Comparison of ENCODE assay signal across 8 cellular contexts in genomic region chr2:10811552-10811951, GRCh38. TPM values are rescaled to one million over a fixed set of nuclear protein-coding genes. Genes with fewer than 3 reads are reported as not detected.
DNase-seq lines count a peak whose midpoint lies in the region; ATAC-seq, FAIRE-seq and TF ChIP-seq lines count a peak whose summit lies in the region.

No MANE protein-coding gene starts in this region.

- H4K8ac ChIP-seq in mesenchymal stem cell (ENCODE audit: low read length): peak overlapping the region; percentile 23

- peaks cover 1% of the 10 kb centered on the region for H3K79me1 ChIP-seq in mesenchymal stem cell (replicated peaks; ENCODE audit: low read length, poor library complexity, severe bottlenecking)

- H3K4me1 ChIP-seq in left ventricle myocardium inferior: peaks cover 76% of the 10 kb centered on the region
- H3K4me1 ChIP-seq in GM12878 (ENCODE audit: control insufficient read depth, insufficient read depth, low read length): peaks cover 3% of the 10 kb centered on the region
- H3K4me1 ChIP-seq in mesenchymal stem cell (ENCODE audit: control insufficient read depth, insufficient read depth, low read depth, low read length): peaks cover 15% of the 10 kb centered on the region
- no peaks in the 10 kb centered on the region for H3K4me1 ChIP-seq in uterus

- POLR2A ChIA-PET in GM12878 (lab: Charles Lee): interaction anchor here (0.5 to 1.8 kb wide), 4 partner anchors 20 to 123 kb away, joined by 3 to 7 read pairs (median 6); no protein-coding TSS in a partner anchor

- no peak for TF ChIP-seq EP300 in GM12878 (IDR thresholded peaks at IDR 0.05; ENCODE audit: borderline replicate concordance in 1 of 2, control insufficient read depth in 1 of 2, low read depth in 2 of 2, low read length in 2 of 2)

- H3K4me2 ChIP-seq in GM12878 (ENCODE audit: control insufficient read depth, insufficient read depth) (peak overlapping the region; percentile 73), mesenchymal stem cell (ENCODE audit: low read length, poor library complexity, severe bottlenecking) (peak overlapping the region; percentile 82)

- WGBS in GM12878 (ENCODE audit: insufficient coverage, insufficient replicate concordance, low lambda C conversion rate, missing lambda C conversion rate): 0% methylated on average over 15 of the region's 15 CpGs
- 8% methylated on average over 15 of the region's 15 CpGs for WGBS in mesenchymal stem cell

- SMC1A ChIA-PET in GM12878 (lab: Charles Lee; ENCODE audit: uncharacterized antibody, unreplicated experiment): interaction anchor here (0.9 to 1.1 kb wide), 2 partner anchors 11 to 18 kb away, joined by 3 read pairs; no protein-coding TSS in a partner anchor

- H3K9ac ChIP-seq in GM12878 (ENCODE audit: control insufficient read depth, insufficient read depth, low read length): peak overlapping the region; percentile 90
- H3K9ac ChIP-seq in mesenchymal stem cell (ENCODE audit: low read length): peak overlapping the region; percentile 91

- peak overlapping the region; percentile 73 for H3K4me3 ChIP-seq in left ventricle myocardium inferior
- peak overlapping the region; percentile 90 for H3K4me3 ChIP-seq in GM12878
- peak overlapping the region; percentile 83 to 86 for H3K4me3 ChIP-seq in mesenchymal stem cell (ENCODE audit: insufficient read depth in 1 of 2, low read depth in 1 of 2, low read length in 2 of 2)
- H3K4me3 ChIP-seq in uterus: peak overlapping the region; percentile 56 to 61

- H3K9me3 ChIP-seq in left ventricle myocardium inferior (replicated peaks) (no peaks in the 10 kb centered on the region), GM12878 (replicated peaks; ENCODE audit: control insufficient read depth, insufficient read depth, low read length) (no peaks in the 10 kb centered on the region), mesenchymal stem cell (ENCODE audit: control insufficient read depth, low read length) (no peaks in the 10 kb centered on the region), uterus (no peaks in the 10 kb centered on the region)

- H2BK5ac ChIP-seq in mesenchymal stem cell (ENCODE audit: low read depth, low read length, poor library complexity, severe bottlenecking): no peak overlapping the region

- peak overlapping the region in 1 of 2 experiments; percentile 66 for H2BK12ac ChIP-seq in mesenchymal stem cell (ENCODE audit: low read length in 2 of 2)

- H3K27ac ChIP-seq in left ventricle myocardium inferior (replicated peaks): peak overlapping the region; percentile 91
- H3K27ac ChIP-seq in GM12878 (ENCODE audit: control insufficient read depth, insufficient read depth): peak overlapping the region; percentile 85
- peak overlapping the region; percentile 17 for H3K27ac ChIP-seq in mesenchymal stem cell (ENCODE audit: low read length, poor library complexity, severe bottlenecking)
- H3K27ac ChIP-seq in uterus: peak overlapping the region; percentile 78 to 91

- H3K27me3 ChIP-seq in left ventricle myocardium inferior (ENCODE audit: low read depth) (no peaks in the 10 kb centered on the region), GM12878 (replicated peaks in 1 of 2; ENCODE audit: control insufficient read depth in 2 of 2, insufficient read depth in 2 of 2, low read length in 1 of 2) (no peaks in the 10 kb centered on the region; a peak in 1 of 4 replicates), mesenchymal stem cell (ENCODE audit: control insufficient read depth in 1 of 2, insufficient read depth in 1 of 2, low read length in 2 of 2) (no peaks in the 10 kb centered on the region), uterus (no peaks in the 10 kb centered on the region)

- no peak overlapping the region for H2AFZ ChIP-seq in GM12878 (ENCODE audit: control insufficient read depth, low read depth, low read length)
- H2AFZ ChIP-seq in mesenchymal stem cell (ENCODE audit: low read depth, low read length): no peak overlapping the region

- no peak for DNase-seq in left ventricle myocardium inferior
- DNase-seq in left cardiac atrium: no peak
- DNase-seq in GM12878 (ENCODE audit: low read depth, low spot score): no peak
- peak; percentile 29 for DNase-seq in mesenchymal stem cell
- no peak for DNase-seq in uterus
- DNase-seq in DMS79 (lab: John Stamatoyannopoulos, UW): no peak
- DNase-seq in COR-L47 (lab: John Stamatoyannopoulos, UW): no peak

- TF ChIP-seq CTCF in left ventricle myocardium inferior (IDR thresholded peaks at IDR 0.05; ENCODE audit: borderline replicate concordance) (no peak), GM12878 (IDR thresholded peaks at IDR 0.05 in 2 of 3, conservative IDR thresholded peaks at IDR 0.05 in 1 of 3; ENCODE audit: control insufficient read depth in 2 of 3, extremely low read depth in 1 of 3, insufficient read depth in 1 of 3, low read depth in 3 of 3, low read length in 3 of 3) (no peak), uterus (IDR thresholded peaks at IDR 0.05) (no peak)

- in situ Hi-C loops in GM12878 (cut with MboI): no loop called here

- H2BK120ac ChIP-seq in mesenchymal stem cell (ENCODE audit: low read depth, low read length): peak overlapping the region; percentile 44

- H4K20me1 ChIP-seq in GM12878 (ENCODE audit: control insufficient read depth, insufficient read depth): 0 out of 2 replicates have a peak, but pooled peaks cover 4% of the 10 kb centered on the region

- no peak for TF ChIP-seq RAD21 in GM12878 (IDR thresholded peaks at IDR 0.05; ENCODE audit: insufficient read depth, low read depth, low read length)

- intact Hi-C loops in left ventricle myocardium inferior (cut with micrococcal nuclease) (no loop called here), left cardiac atrium (cut with DNase I) (no loop called here), GM12878 (cut with micrococcal nuclease; ENCODE audit: unreplicated experiment) (loop anchor here (2.0 to 10.0 kb wide), 3 partner anchors 19 to 933 kb away; partner anchors contain the start of genes LPIN1 and ODC1), uterus (cut with DNase I; ENCODE audit: low total_unique reads) (no loop called here)

- no peak overlapping the region for H3K23ac ChIP-seq in mesenchymal stem cell (ENCODE audit: low read length in 2 of 2)

- RAD21 ChIA-PET in GM12878 (lab: Charles Lee; ENCODE audit: unreplicated experiment): interaction anchor here (1.3 to 2.0 kb wide), 2 partner anchors 67 to 123 kb away, joined by 6 to 9 read pairs; no protein-coding TSS in a partner anchor

- FAIRE-seq in GM12878 (lab: Jason Lieb, UNC): no peak

- H3K4ac ChIP-seq in mesenchymal stem cell (ENCODE audit: low read depth in 1 of 2, low read length in 2 of 2): peak overlapping the region; percentile 81 to 85

- CTCF ChIA-PET in GM12878 (lab: Yijun Ruan, JAX): interaction anchor here (0.9 to 1.1 kb wide), 2 partner anchors 11 to 20 kb away, joined by 4 read pairs; no protein-coding TSS in a partner anchor

- H3K18ac ChIP-seq in mesenchymal stem cell (ENCODE audit: low read depth in 1 of 2, low read length in 2 of 2): peak overlapping the region; percentile 91 to 93

- TF ChIP-seq POLR2A in GM12878 (IDR thresholded peaks at IDR 0.05; ENCODE audit: low read depth, low read length) (no peak), uterus (IDR thresholded peaks at IDR 0.05) (no peak)

- peak overlapping the region; percentile 65 for H2AK5ac ChIP-seq in mesenchymal stem cell (ENCODE audit: low read length, severe bottlenecking)

- peak overlapping the region; percentile 75 for H4K91ac ChIP-seq in mesenchymal stem cell (ENCODE audit: low read length)

- peaks cover 59% of the 10 kb centered on the region for H3K79me2 ChIP-seq in GM12878 (ENCODE audit: control insufficient read depth, insufficient read depth, low read length)

- H3K14ac ChIP-seq in mesenchymal stem cell (ENCODE audit: low read length in 2 of 2): no peak overlapping the region

- BruUV-seq in GM12878 (replicated peaks; lab: Mats Ljungman, UMichigan): no TSS peak

- no peak overlapping the region for H2BK15ac ChIP-seq in mesenchymal stem cell (ENCODE audit: low read depth, poor library complexity, severe bottlenecking)

- H3K36me3 ChIP-seq in left ventricle myocardium inferior (peaks cover 9% of the 10 kb centered on the region), GM12878 (ENCODE audit: control insufficient read depth in 2 of 2, insufficient read depth in 2 of 2, low read length in 1 of 2) (0 out of 4 replicates have a peak, but pooled peaks cover 0 to 3% of the 10 kb centered on the region in 2 experiments), mesenchymal stem cell (ENCODE audit: control insufficient read depth in 1 of 2, insufficient read depth in 2 of 2, low read depth in 1 of 2, low read length in 2 of 2) (no peaks in the 10 kb centered on the region), uterus (no peaks in the 10 kb centered on the region)

- ATAC-seq in left cardiac atrium: no peak
- no peak for ATAC-seq in GM12878
- no peak for ATAC-seq in HG03432 (IDR thresholded peaks at IDR 0.05; ENCODE audit: unreplicated experiment)

TF ChIP-seq in GM12878, 131 proteins besides CTCF, POLR2A, EP300 and RAD21:
- TF ChIP-seq SUZ12 (IDR thresholded peaks at IDR 0.05; ENCODE audit: unreplicated experiment) (no peak), HCFC1 (IDR thresholded peaks at IDR 0.05; ENCODE audit: low read length) (no peak), RAD51 (IDR thresholded peaks at IDR 0.05) (no peak), SREBF1 (IDR thresholded peaks at IDR 0.05; ENCODE audit: low read length) (no peak)

RNA-seq across cellular contexts. Expression of gene PDIA6, which starts 1.0 kb away (rescaled TPM):
- total RNA-seq in left ventricle myocardium inferior (107 TPM), left cardiac atrium (100 to 1,000 TPM; 149 to 157 TPM), GM12878 (2014; rRNA removed) (157 and 186 TPM in 2 replicates), GM12878 (2014; rRNA removed; fragmentation: Illumina TruSeq; extraction: Trizol) (214 and 240 TPM in 2 replicates), GM12878 (2021) (173 and 178 TPM in 2 replicates), uterus (100 to 1,000 TPM in 1 of 4 donors, 10 to 100 TPM in 3; 53.0 to 257 (median 89.0) TPM)
- total RNA-seq in GM12878 (2013; cell fraction: nucleolus; rRNA removed): 103 and 104 TPM in 2 replicates
- polyA plus RNA-seq in GM12878 (2011; ENCODE audit: low read depth): 149 TPM
- polyA plus RNA-seq in GM12878 (2011; rRNA removed) (185 and 251 TPM in 2 replicates), GM12878 (2014; fragmentation: Illumina TruSeq; extraction: Trizol) (233 and 243 TPM in 2 replicates), GM12878 (2014; fragmentation: Nextera tagmentation; extraction: Ambion mirVana) (100 to 1,000 TPM; 180 to 234 TPM), GM12878 (2014; rRNA removed) (148 and 150 TPM in 2 replicates), GM12878 (2016; fragmentation: Nextera tagmentation; extraction: Ambion mirVana) (100 to 1,000 TPM; 520 to 526 TPM)
- polyA plus RNA-seq in GM12878 (2011; cell fraction: cytosol; rRNA removed): 114 and 120 TPM in 2 replicates
- 70.3 and 71.0 TPM in 2 replicates for polyA plus RNA-seq in GM12878 (2011; cell fraction: nucleus; rRNA removed)
- polyA plus RNA-seq in GM12878 (2012): 174 and 175 TPM in 2 replicates
- 108 and 113 TPM in 2 replicates for polyA minus RNA-seq in GM12878 (2011; rRNA and poly(A)+ RNA removed)
- 43.3 and 47.8 TPM in 2 replicates for polyA minus RNA-seq in GM12878 (2011; cell fraction: cytosol; rRNA and poly(A)+ RNA removed)
- 14.0 and 20.5 TPM in 2 replicates for polyA minus RNA-seq in GM12878 (2011; cell fraction: nucleus; rRNA and poly(A)+ RNA removed)
- 406 TPM for polyA plus RNA-seq in mesenchymal stem cell (2013, experiment 1 of 2)
- polyA plus RNA-seq in mesenchymal stem cell (2013, experiment 2 of 2): 415 TPM

Comparison
In these comparisons a context has a peak if more than half of its experiments do, and no peak if none do; other contexts are left out.
1. H3K27ac ChIP-seq: peak in every context shown above with its lines; median percentile 91 in left ventricle myocardium inferior; 85 in GM12878; 84 in uterus; 17 in mesenchymal stem cell.